In genomic region chr7:102572320-102573245, GRCh38 we compare ENCODE assay signal across 8 cellular contexts. TPM values are rescaled to one million over a fixed set of nuclear protein-coding genes. Genes with fewer than 3 reads are reported as not detected.
DNase-seq lines count a peak whose midpoint lies in the region; ATAC-seq and TF ChIP-seq lines count a peak whose summit lies in the region.
"Not testable (repeated sequence)": the region's sequence is repeated elsewhere in the genome, so short reads cannot be mapped to it uniquely, and the experiment has no call there.

POLR2J3 (minus strand) TSS chr7:102572583; CDS start chr7:102572521, 62 bp downstream.

- not testable (repeated sequence) for H3K4me1 ChIP-seq in CD4-positive, alpha-beta memory T cell (ENCODE audit: insufficient read depth, low read length); foreskin keratinocyte

- peak; percentile 80 for TF ChIP-seq CTCF in foreskin keratinocyte (conservative IDR thresholded peaks at IDR 0.05)

- not testable (repeated sequence) for H3K27me3 Mint-ChIP-seq in CD4-positive, alpha-beta memory T cell; natural killer cell treated with Interleukin-12 subunit alpha and Interleukin-12 subunit beta and Interleukin-15 and Interleukin-18, amount 100 ng/mL, for 72 hours

- POLR2A ChIA-PET in CD4-positive, alpha-beta memory T cell (lab: Charles Lee; ENCODE audit: partially characterized antibody) = not testable (repeated sequence)

- not testable (repeated sequence) for H3K36me3 ChIP-seq in CD4-positive, alpha-beta memory T cell (ENCODE audit: insufficient read depth, low read length)

- ATAC-seq in GM19463 (IDR thresholded peaks at IDR 0.05; ENCODE audit: unreplicated experiment) (peak; percentile 96), HG03280 (IDR thresholded peaks at IDR 0.05; ENCODE audit: unreplicated experiment) (peak; percentile 94), foreskin keratinocyte (peak; percentile 89)
- ATAC-seq in activated naive CD4-positive, alpha-beta T cell treated with anti-CD3 and anti-CD28 coated beads, Interleukin-2, amount 50 U/mL, for 72 hours = peak; percentile 83 to 84
- peak; percentile 97 for ATAC-seq in natural killer cell treated with Interleukin-12 subunit alpha and Interleukin-12 subunit beta and Interleukin-15 and Interleukin-18, amount 100 ng/mL, for 72 hours

- CTCF ChIA-PET in CD4-positive, alpha-beta memory T cell (lab: Charles Lee; ENCODE audit: partially characterized antibody) = not testable (repeated sequence)

- not testable (repeated sequence) for H3K4me1 Mint-ChIP-seq in CD4-positive, alpha-beta memory T cell; natural killer cell treated with Interleukin-12 subunit alpha and Interleukin-12 subunit beta and Interleukin-15 and Interleukin-18, amount 100 ng/mL, for 72 hours (ENCODE audit: low read depth in 2 of 2)

- peak; percentile 90 to 100 (median 99) for DNase-seq in CD4-positive, alpha-beta memory T cell
- DNase-seq in T follicular helper cell (ENCODE audit: low read depth) (peak; percentile 100), foreskin keratinocyte (peak in 1 of 2 donors; percentile 74)
- DNase-seq in activated naive CD4-positive, alpha-beta T cell treated with anti-CD3 and anti-CD28 coated beads, Interleukin-2, amount 50 U/mL, for 72 hours (ENCODE audit: low spot score in 2 of 2) = peak; percentile 98 to 100
- DNase-seq in natural killer cell treated with Interleukin-12 subunit alpha and Interleukin-12 subunit beta and Interleukin-15 and Interleukin-18, amount 100 ng/mL, for 72 hours (ENCODE audit: low spot score) = peak; percentile 97
- DNase-seq in stimulated activated CD8-positive, alpha-beta memory T cell treated with anti-CD3 and anti-CD28 coated beads, Interleukin-15, amount 100 ng/mL, for 24 hours (ENCODE audit: low read depth) = peak; percentile 100

- intact Hi-C loops in CD4-positive, alpha-beta memory T cell (cut with micrococcal nuclease) = not testable (repeated sequence)

- peak within 1 kb of the TSS; percentile 73 for H3K27ac ChIP-seq in CD4-positive, alpha-beta memory T cell (ENCODE audit: low read depth, low read length)
- peak within 1 kb of the TSS; percentile 82 for H3K27ac ChIP-seq in foreskin keratinocyte

- H3K4me3 ChIP-seq in CD4-positive, alpha-beta memory T cell (ENCODE audit: low read length in 2 of 2) = peak within 1 kb of the TSS in 1 of 2 donors; percentile 73

- not testable (repeated sequence) for H3K9me3 ChIP-seq in CD4-positive, alpha-beta memory T cell (ENCODE audit: control insufficient read depth in 1 of 2, low read length in 2 of 2)

- H3K9me3 Mint-ChIP-seq in CD4-positive, alpha-beta memory T cell; activated naive CD4-positive, alpha-beta T cell treated with anti-CD3 and anti-CD28 coated beads, Interleukin-2, amount 50 U/mL, for 72 hours; natural killer cell treated with Interleukin-12 subunit alpha and Interleukin-12 subunit beta and Interleukin-15 and Interleukin-18, amount 100 ng/mL, for 72 hours: not testable (repeated sequence)

- not testable (repeated sequence) for H3K36me3 Mint-ChIP-seq in CD4-positive, alpha-beta memory T cell; activated naive CD4-positive, alpha-beta T cell treated with anti-CD3 and anti-CD28 coated beads, Interleukin-2, amount 50 U/mL, for 72 hours; natural killer cell treated with Interleukin-12 subunit alpha and Interleukin-12 subunit beta and Interleukin-15 and Interleukin-18, amount 100 ng/mL, for 72 hours

- H3K4me3 Mint-ChIP-seq in CD4-positive, alpha-beta memory T cell = peak within 1 kb of the TSS; percentile 88 to 97 (median 91)
- peak within 1 kb of the TSS; percentile 88 for H3K4me3 Mint-ChIP-seq in natural killer cell treated with Interleukin-12 subunit alpha and Interleukin-12 subunit beta and Interleukin-15 and Interleukin-18, amount 100 ng/mL, for 72 hours

- not testable (repeated sequence) for H3K27me3 ChIP-seq in CD4-positive, alpha-beta memory T cell (ENCODE audit: insufficient read depth, low read length); foreskin keratinocyte

- H3K27ac Mint-ChIP-seq in CD4-positive, alpha-beta memory T cell = peak within 1 kb of the TSS; percentile 83 to 97 (median 90)
- peak within 1 kb of the TSS; percentile 87 to 97 for H3K27ac Mint-ChIP-seq in activated naive CD4-positive, alpha-beta T cell treated with anti-CD3 and anti-CD28 coated beads, Interleukin-2, amount 50 U/mL, for 72 hours
- H3K27ac Mint-ChIP-seq in natural killer cell treated with Interleukin-12 subunit alpha and Interleukin-12 subunit beta and Interleukin-15 and Interleukin-18, amount 100 ng/mL, for 72 hours = peak within 1 kb of the TSS; percentile 72 to 77

RNA-seq across cellular contexts. Expression of gene POLR2J3, which starts in this region (rescaled TPM):
- total RNA-seq in CD4-positive, alpha-beta memory T cell = 100 to 1,000 TPM in 1 of 2 experiments, 10 to 100 TPM in 1; 94.1 to 119 TPM
- polyA plus RNA-seq in CD4-positive, alpha-beta memory T cell = 10 to 100 TPM; 21.0 to 58.9 TPM
- 10 to 100 TPM; 68.5 to 69.1 TPM for total RNA-seq in activated naive CD4-positive, alpha-beta T cell treated with anti-CD3 and anti-CD28 coated beads, Interleukin-2, amount 50 U/mL, for 72 hours
- total RNA-seq in foreskin keratinocyte = 22.0 and 30.0 TPM in 2 replicates
- polyA plus RNA-seq in foreskin keratinocyte = 65.2 and 69.6 TPM in 2 replicates
- total RNA-seq in natural killer cell treated with Interleukin-12 subunit alpha and Interleukin-12 subunit beta and Interleukin-15 and Interleukin-18, amount 100 ng/mL, for 72 hours = 100 to 1,000 TPM in 1 of 2 donors, 10 to 100 TPM in 1; 54.0 to 155 TPM
